In genomic region chr15:85742186-85742751, GRCh38 we compare ENCODE assay signal across 10 cellular contexts. TPM values are rescaled to one million over a fixed set of nuclear protein-coding genes. Genes with fewer than 3 reads are reported as not detected.
DNase-seq lines count a peak whose midpoint lies in the region; ATAC-seq lines count a peak whose summit lies in the region.
"Had no signal": no experiment of that assay in that cellular context is flagged by ENCODE, and none has a peak within 500 bp of the region (broad histone marks: within the 10 kb centered on the region; RNA-seq: fewer than 3 reads in every experiment).

No MANE protein-coding gene starts in this region.

- H3K27me3 ChIP-seq in right cardiac atrium (ENCODE audit: control insufficient read depth, insufficient read depth) = no peaks in the 10 kb centered on the region
- no peaks in the 10 kb centered on the region for H3K27me3 ChIP-seq in stomach smooth muscle (ENCODE audit: control insufficient read depth in 1 of 2, insufficient read depth in 2 of 2, low read length in 2 of 2)

- no peak overlapping the region for H3K4me3 Mint-ChIP-seq in activated CD4-positive, alpha-beta T cell treated with anti-CD3 and anti-CD28 coated beads for 36 hours
- H3K4me3 Mint-ChIP-seq in activated naive CD8-positive, alpha-beta T cell treated with anti-CD3 and anti-CD28 coated beads, Interleukin-2, amount 10 ng/mL, durations not matched to agents 7 days and 5 days = no peak overlapping the region
- H3K4me3 Mint-ChIP-seq: B cell had no signal

- H3K9ac ChIP-seq in stomach smooth muscle (ENCODE audit: low read length in 2 of 2) = no peak overlapping the region

- no peak for ATAC-seq in activated CD4-positive, alpha-beta T cell treated with anti-CD3 and anti-CD28 coated beads for 36 hours
- no peak for ATAC-seq in activated naive CD8-positive, alpha-beta T cell treated with anti-CD3 and anti-CD28 coated beads, Interleukin-2, amount 10 ng/mL, durations not matched to agents 7 days and 5 days (ENCODE audit: low read depth)
- ATAC-seq in right cardiac atrium (peak; percentile 20 to 25), HG03457 (IDR thresholded peaks at IDR 0.05; ENCODE audit: unreplicated experiment) (no peak), HG03139 (IDR thresholded peaks at IDR 0.05; ENCODE audit: unreplicated experiment) (no peak)

- peaks cover 59 to 62% of the 10 kb centered on the region in 2 donors for H3K36me3 ChIP-seq in stomach smooth muscle (ENCODE audit: control insufficient read depth in 2 of 2, insufficient read depth in 2 of 2, low read length in 2 of 2)

- H3K4me1 ChIP-seq in right cardiac atrium (ENCODE audit: control insufficient read depth, insufficient read depth, low read length) (no peaks in the 10 kb centered on the region), stomach smooth muscle (ENCODE audit: control insufficient read depth, insufficient read depth, low read length) (peaks cover 28% of the 10 kb centered on the region)

- no peaks in the 10 kb centered on the region for H3K4me1 Mint-ChIP-seq in activated CD4-positive, alpha-beta T cell treated with anti-CD3 and anti-CD28 coated beads for 36 hours
- no peaks in the 10 kb centered on the region for H3K4me1 Mint-ChIP-seq in activated naive CD8-positive, alpha-beta T cell treated with anti-CD3 and anti-CD28 coated beads, Interleukin-2, amount 10 ng/mL, durations not matched to agents 7 days and 5 days
- H3K4me1 Mint-ChIP-seq: B cell had no signal

- peak overlapping the region; percentile 40 for H3K27ac Mint-ChIP-seq in activated CD4-positive, alpha-beta T cell treated with anti-CD3 and anti-CD28 coated beads for 36 hours
- peak overlapping the region; percentile 28 for H3K27ac Mint-ChIP-seq in activated naive CD8-positive, alpha-beta T cell treated with anti-CD3 and anti-CD28 coated beads, Interleukin-2, amount 10 ng/mL, durations not matched to agents 7 days and 5 days
- H3K27ac Mint-ChIP-seq: B cell had no signal

- H3K4me3 ChIP-seq in right cardiac atrium (ENCODE audit: low read length) = no peak overlapping the region
- H3K4me3 ChIP-seq in stomach smooth muscle (ENCODE audit: low read length in 2 of 2) = peak overlapping the region in 1 of 2 donors; percentile 40

- H3K36me3 Mint-ChIP-seq in activated CD4-positive, alpha-beta T cell treated with anti-CD3 and anti-CD28 coated beads for 36 hours (ENCODE audit: low read depth) = peaks cover 55% of the 10 kb centered on the region
- H3K36me3 Mint-ChIP-seq in activated naive CD8-positive, alpha-beta T cell treated with anti-CD3 and anti-CD28 coated beads, Interleukin-2, amount 10 ng/mL, durations not matched to agents 7 days and 5 days = peaks cover 27% of the 10 kb centered on the region

- H3K27ac ChIP-seq in right cardiac atrium (ENCODE audit: low read length) = peak overlapping the region; percentile 17
- H3K27ac ChIP-seq in stomach smooth muscle (ENCODE audit: low read length) = peak overlapping the region; percentile 49

- POLR2A ChIA-PET in activated CD4-positive, alpha-beta T cell treated with anti-CD3 and anti-CD28 coated beads for 36 hours (lab: Charles Lee) = interaction anchor here (0.6 kb wide), 1 partner anchor 31 kb away, joined by 3 read pairs; no protein-coding TSS in a partner anchor
- POLR2A ChIA-PET in activated naive CD8-positive, alpha-beta T cell treated with anti-CD3 and anti-CD28 coated beads, Interleukin-2, amount 10 ng/mL, durations not matched to agents 7 days and 5 days (lab: Charles Lee) = interaction anchor here (1.2 kb wide), 1 partner anchor 95 kb away, joined by 3 read pairs; no protein-coding TSS in a partner anchor

- H3K9me3 ChIP-seq in right cardiac atrium (ENCODE audit: control insufficient read depth, low read length) (no peaks in the 10 kb centered on the region), stomach smooth muscle (ENCODE audit: control insufficient read depth in 2 of 2, low read length in 2 of 2) (no peaks in the 10 kb centered on the region)

- no peaks in the 10 kb centered on the region for H3K27me3 Mint-ChIP-seq in activated CD4-positive, alpha-beta T cell treated with anti-CD3 and anti-CD28 coated beads for 36 hours
- H3K27me3 Mint-ChIP-seq in activated naive CD8-positive, alpha-beta T cell treated with anti-CD3 and anti-CD28 coated beads, Interleukin-2, amount 10 ng/mL, durations not matched to agents 7 days and 5 days = no peaks in the 10 kb centered on the region
- H3K27me3 Mint-ChIP-seq: B cell had no signal

- no peak for DNase-seq in activated CD4-positive, alpha-beta T cell treated with anti-CD3 and anti-CD28 coated beads for 36 hours
- DNase-seq in activated CD4-positive, alpha-beta T cell treated with anti-CD3 and anti-CD28 coated beads for 1 hour = no peak
- DNase-seq in activated naive CD8-positive, alpha-beta T cell treated with anti-CD3 and anti-CD28 coated beads, Interleukin-2, amount 10 ng/mL, durations not matched to agents 7 days and 5 days = no peak
- no peak for DNase-seq in right cardiac atrium
- no peak for DNase-seq in NCI-H2196 treated with DMSO at 0.1 percent for 48 hours (lab: John Stamatoyannopoulos, UW; ENCODE audit: unreplicated experiment)
- DNase-seq: NCI-H1092 had no signal

- WGBS in right cardiac atrium = 51% methylated on average over 6 of the region's 6 CpGs

- CTCF ChIA-PET in activated CD4-positive, alpha-beta T cell treated with anti-CD3 and anti-CD28 coated beads for 36 hours (lab: Charles Lee) = interaction anchor here (0.6 to 1.0 kb wide), 2 partner anchors 36 to 112 kb away, joined by 3 read pairs; no protein-coding TSS in a partner anchor

- intact Hi-C loops in activated CD4-positive, alpha-beta T cell treated with anti-CD3 and anti-CD28 coated beads for 36 hours (cut with DNase I, micrococcal nuclease) = no loop called here
- intact Hi-C loops in right cardiac atrium (cut with DNase I) = loop anchor here in 2 of 4 donors (5.0 to 10.0 kb wide), 2 partner anchors 53 to 90 kb away; partner anchors contain the start of gene KLHL25 (in 2 of the 2)

- H3K9me3 Mint-ChIP-seq in activated CD4-positive, alpha-beta T cell treated with anti-CD3 and anti-CD28 coated beads for 36 hours (ENCODE audit: low read depth) = no peaks in the 10 kb centered on the region
- no peaks in the 10 kb centered on the region for H3K9me3 Mint-ChIP-seq in activated naive CD8-positive, alpha-beta T cell treated with anti-CD3 and anti-CD28 coated beads, Interleukin-2, amount 10 ng/mL, durations not matched to agents 7 days and 5 days

RNA-seq across cellular contexts. Expression of gene KLHL25, which starts 52.5 kb away (rescaled TPM):
- 1 to 10 TPM; 4.9 to 5.2 TPM for total RNA-seq in activated CD4-positive, alpha-beta T cell treated with anti-CD3 and anti-CD28 coated beads for 36 hours
- total RNA-seq in activated naive CD8-positive, alpha-beta T cell treated with anti-CD3 and anti-CD28 coated beads, Interleukin-2, amount 10 ng/mL, durations not matched to agents 7 days and 5 days = 1 to 10 TPM; 6.9 to 7.1 TPM
- 1 to 10 TPM; 3.4 to 6.6 (median 5.3) TPM for total RNA-seq in right cardiac atrium
- polyA plus RNA-seq in right cardiac atrium = 4.1 TPM

Comparison
In these comparisons a context has a peak if more than half of its experiments do, and no peak if none do; other contexts are left out.
1. ATAC-seq: peak in right cardiac atrium (2 of 2); none in activated CD4-positive, alpha-beta T cell treated with anti-CD3 and anti-CD28 coated beads for 36 hours (single experiment), activated naive CD8-positive, alpha-beta T cell treated with anti-CD3 and anti-CD28 coated beads, Interleukin-2, amount 10 ng/mL, durations not matched to agents 7 days and 5 days (single experiment), HG03457 (single experiment) and HG03139 (single experiment).